ENCODE assay signal across 9 cellular contexts in genomic region chr17:80270836-80271235, GRCh38. TPM values are rescaled to one million over a fixed set of nuclear protein-coding genes. Genes with fewer than 3 reads are reported as not detected.
DNase-seq lines count a peak whose midpoint lies in the region; TF ChIP-seq lines count a peak whose summit lies in the region.
"Had no signal": no experiment of that assay in that cellular context is flagged by ENCODE, and none has a peak within 500 bp of the region (broad histone marks: within the 10 kb centered on the region; RNA-seq: fewer than 3 reads in every experiment).

No MANE protein-coding gene starts in this region.

- peaks cover 0 to 20% of the 10 kb centered on the region in 2 donors for H3K36me3 ChIP-seq in vagina

- DNase-seq in HK-2 (ENCODE audit: unreplicated experiment) = peak; percentile 29
- peak; percentile 26 for DNase-seq in effector CD4-positive, alpha-beta T cell
- peak; percentile 61 for DNase-seq in stimulated activated CD4-positive, alpha-beta T cell treated with anti-CD3 and anti-CD28 coated beads, Interleukin-1b, Interleukin-23, amount 100 ng/mL, for 48 hours
- no peak for DNase-seq in NK-92 treated with Interleukin-12 subunit alpha and Interleukin-12 subunit beta, amount 100 ng/mL, for 24 hours (lab: John Stamatoyannopoulos, UW)
- DNase-seq in Kasumi-1 (lab: John Stamatoyannopoulos, UW) = no peak
- no peak for DNase-seq in vagina (ENCODE audit: extremely low spot score in 2 of 2)
- no peak for DNase-seq in ureter (ENCODE audit: low spot score)

- H3K27me3 ChIP-seq in vagina = no peaks in the 10 kb centered on the region

- no peak overlapping the region for H3K4me3 ChIP-seq in vagina

- peak overlapping the region; percentile 43 for H3K27ac Mint-ChIP-seq in T-helper 1 cell treated with Interleukin-12 subunit alpha and Interleukin-12 subunit beta and Interleukin-4 antibody, amounts not matched to agents 30 μg/mL and 1 μg/mL, for 36 hours
- H3K27ac Mint-ChIP-seq: mesothelial cell of epicardium had no signal

- H3K9me3 Mint-ChIP-seq in T-helper 1 cell treated with Interleukin-12 subunit alpha and Interleukin-12 subunit beta and Interleukin-4 antibody, amounts not matched to agents 30 μg/mL and 1 μg/mL, for 36 hours = no peaks in the 10 kb centered on the region

- H3K36me3 Mint-ChIP-seq in T-helper 1 cell treated with Interleukin-12 subunit alpha and Interleukin-12 subunit beta and Interleukin-4 antibody, amounts not matched to agents 30 μg/mL and 1 μg/mL, for 36 hours (ENCODE audit: low read depth) = peaks cover 48% of the 10 kb centered on the region

- H3K27ac ChIP-seq in vagina = no peak overlapping the region

- no peak for TF ChIP-seq CTCF in vagina (IDR thresholded peaks at IDR 0.05)

- H3K4me3 Mint-ChIP-seq in T-helper 1 cell treated with Interleukin-12 subunit alpha and Interleukin-12 subunit beta and Interleukin-4 antibody, amounts not matched to agents 30 μg/mL and 1 μg/mL, for 36 hours = peak overlapping the region; percentile 62
- H3K4me3 Mint-ChIP-seq: mesothelial cell of epicardium had no signal

- peaks cover 31% of the 10 kb centered on the region for H3K4me1 Mint-ChIP-seq in T-helper 1 cell treated with Interleukin-12 subunit alpha and Interleukin-12 subunit beta and Interleukin-4 antibody, amounts not matched to agents 30 μg/mL and 1 μg/mL, for 36 hours (ENCODE audit: low read depth)
- H3K4me1 Mint-ChIP-seq: mesothelial cell of epicardium had no signal

- no peak for TF ChIP-seq POLR2A in vagina (IDR thresholded peaks at IDR 0.05)

- no peaks in the 10 kb centered on the region for H3K9me3 ChIP-seq in vagina

- H3K4me1 ChIP-seq in vagina = peaks cover 6% of the 10 kb centered on the region

- H3K27me3 Mint-ChIP-seq in T-helper 1 cell treated with Interleukin-12 subunit alpha and Interleukin-12 subunit beta and Interleukin-4 antibody, amounts not matched to agents 30 μg/mL and 1 μg/mL, for 36 hours (ENCODE audit: low read depth) = no peaks in the 10 kb centered on the region

- intact Hi-C loops in vagina (cut with DNase I) = no loop called here

RNA-seq across cellular contexts. Expression of gene RNF213, which starts 10.2 kb away (rescaled TPM):
- total RNA-seq in vagina (144 TPM), ureter (221 TPM)

RNA-seq across cellular contexts. Expression of gene SLC26A11, which starts 50.6 kb away (rescaled TPM):
- total RNA-seq in vagina (22.8 TPM), ureter (25.5 TPM)

RNA-seq across cellular contexts. Expression of gene SGSH, which starts 50.7 kb away (rescaled TPM):
- total RNA-seq in vagina = 47.6 TPM
- 64.1 TPM for total RNA-seq in ureter

Comparison
In these comparisons a context has a peak if more than half of its experiments do, and no peak if none do; other contexts are left out.
1. DNase-seq: peak in HK-2 (single experiment), effector CD4-positive, alpha-beta T cell (single experiment) and stimulated activated CD4-positive, alpha-beta T cell treated with anti-CD3 and anti-CD28 coated beads, Interleukin-1b, Interleukin-23, amount 100 ng/mL, for 48 hours (single experiment); none in NK-92 treated with Interleukin-12 subunit alpha and Interleukin-12 subunit beta, amount 100 ng/mL, for 24 hours (single experiment), Kasumi-1 (0 of 2), vagina (0 of 2) and ureter (single experiment).